ENCODE assay signal across 18 cellular contexts in the genomic region with DNA sequence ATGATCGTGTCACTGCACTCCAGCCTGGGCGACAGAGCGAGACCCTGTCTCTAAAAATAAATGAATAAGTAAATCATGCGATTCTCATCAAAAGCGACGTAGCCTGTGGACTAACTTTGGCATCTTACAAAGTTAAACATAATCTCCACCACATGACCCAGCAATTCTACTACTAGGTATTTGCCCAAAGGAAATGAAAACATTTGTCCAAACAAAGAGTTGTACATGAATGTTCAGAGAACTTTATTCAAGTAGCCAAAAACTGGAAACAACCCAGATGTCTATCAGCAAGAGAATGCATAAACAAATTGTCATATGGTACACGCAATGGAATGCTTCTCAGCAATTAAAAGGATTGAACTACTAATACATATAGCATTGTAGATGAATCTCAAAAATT.
DNase-seq lines count a peak whose midpoint lies in the region; ATAC-seq and TF ChIP-seq lines count a peak whose summit lies in the region.
"Had no signal": no experiment of that assay in that cellular context is flagged by ENCODE, and none has a peak within 500 bp of the region (broad histone marks: within the 10 kb centered on the region; RNA-seq: fewer than 3 reads in every experiment).

No MANE protein-coding gene starts in this region.

- H3K27me3 Mint-ChIP-seq in activated T-cell treated with anti-CD3 and anti-CD28 coated beads, Interleukin-2, amount 50 U/mL, for 72 hours (ENCODE audit: low read depth): peaks cover 28% of the 10 kb centered on the region
- H3K27me3 Mint-ChIP-seq: activated B cell treated with CpG ODN at 0.5 μM for 24 hours, T-cell had no signal

- peaks cover 10% of the 10 kb centered on the region for H3K4me1 Mint-ChIP-seq in activated T-cell treated with anti-CD3 and anti-CD28 coated beads, Interleukin-2, amount 50 U/mL, for 72 hours (ENCODE audit: low read depth)

- no peak overlapping the region for H3K4me3 Mint-ChIP-seq in activated T-cell treated with anti-CD3 and anti-CD28 coated beads, Interleukin-2, amount 50 U/mL, for 72 hours
- H3K4me3 Mint-ChIP-seq: activated B cell treated with CpG ODN at 0.5 μM for 24 hours, T-cell had no signal

- ATAC-seq in HG02798 (IDR thresholded peaks at IDR 0.05; ENCODE audit: poor library complexity, unreplicated experiment) (no peak), GM19455 (IDR thresholded peaks at IDR 0.05; ENCODE audit: unreplicated experiment) (no peak), GM18909 (IDR thresholded peaks at IDR 0.05; ENCODE audit: poor library complexity, unreplicated experiment) (no peak)
- no peak for ATAC-seq in activated T-cell treated with anti-CD3 and anti-CD28 coated beads, Interleukin-2, amount 50 U/mL, for 72 hours (replicated peaks in 1 of 2)
- ATAC-seq: T-cell had no signal

- DNase-seq in H4 (ENCODE audit: low spot score): peak; percentile 45
- peak; percentile 49 for DNase-seq in amniotic stem cell (lab: John Stamatoyannopoulos, UW)
- peak; percentile 80 for DNase-seq in fibroblast of peridontal ligament (ENCODE audit: extremely low read depth)
- DNase-seq in retinal pigment epithelial cell (ENCODE audit: low read depth): peak; percentile 80
- no peak for DNase-seq in activated T-cell treated with anti-CD3 and anti-CD28 coated beads, Interleukin-2, amount 50 U/mL, for 72 hours
- DNase-seq: activated B cell treated with CpG ODN at 0.5 μM for 24 hours; brain microvascular endothelial cell; DND-41; effector CD4-positive, alpha-beta T cell; MM.1S; NCI-H2081; NCI-H82; RPMI8226; T-cell; thyroid gland had no signal

- H3K36me3 Mint-ChIP-seq in activated T-cell treated with anti-CD3 and anti-CD28 coated beads, Interleukin-2, amount 50 U/mL, for 72 hours (ENCODE audit: insufficient read depth in 2 of 2): no peaks in the 10 kb centered on the region
- H3K36me3 Mint-ChIP-seq: T-cell had no signal

- TF ChIP-seq CTCF in retinal pigment epithelial cell (conservative IDR thresholded peaks at IDR 0.05; ENCODE audit: low read depth, low read length): no peak

- H3K27ac Mint-ChIP-seq in activated T-cell treated with anti-CD3 and anti-CD28 coated beads, Interleukin-2, amount 50 U/mL, for 72 hours: no peak overlapping the region
- H3K27ac Mint-ChIP-seq: activated B cell treated with CpG ODN at 0.5 μM for 24 hours, T-cell had no signal

- H3K4me3 ChIP-seq in retinal pigment epithelial cell (ENCODE audit: low read length): no peak overlapping the region
- H3K4me3 ChIP-seq: thyroid gland had no signal

- no peaks in the 10 kb centered on the region for H3K9me3 Mint-ChIP-seq in activated T-cell treated with anti-CD3 and anti-CD28 coated beads, Interleukin-2, amount 50 U/mL, for 72 hours
- H3K9me3 Mint-ChIP-seq: activated B cell treated with CpG ODN at 0.5 μM for 24 hours, T-cell had no signal

Comparison
In these comparisons a context has a peak if more than half of its experiments do, and no peak if none do; other contexts are left out.
1. DNase-seq: peak in H4 (single experiment), amniotic stem cell (single experiment), fibroblast of peridontal ligament (single experiment) and retinal pigment epithelial cell (single experiment); none in activated T-cell treated with anti-CD3 and anti-CD28 coated beads, Interleukin-2, amount 50 U/mL, for 72 hours (0 of 2).